34 cellular contexts compared by ENCODE assay signal in the genomic region with DNA sequence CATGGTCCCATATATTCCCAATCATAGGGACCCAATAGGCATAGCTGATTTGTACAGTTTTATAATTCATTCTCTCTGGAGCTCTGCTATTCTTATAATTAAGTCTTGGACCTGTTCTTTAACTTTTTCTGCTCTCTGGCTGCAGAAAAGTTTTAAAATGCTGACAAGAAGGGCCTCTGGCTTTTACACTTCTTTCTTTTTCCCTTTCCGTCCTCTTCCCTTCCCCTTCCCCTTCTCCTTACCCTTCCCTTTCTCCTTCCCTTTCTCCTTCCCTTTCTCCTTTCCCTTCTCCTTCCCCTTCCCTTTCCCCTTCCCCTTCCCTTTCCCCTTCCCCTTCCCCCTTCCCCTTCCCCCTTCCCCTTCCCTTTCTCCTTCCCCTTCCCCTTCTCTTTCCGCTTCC.
"Had no signal": no experiment of that assay in that cellular context is flagged by ENCODE, and none has a peak within 500 bp of the region (broad histone marks: within the 10 kb centered on the region; RNA-seq: fewer than 3 reads in every experiment).

No MANE protein-coding gene starts in this region.

- H3K27me3 ChIP-seq: MG63 had no signal

- DNase-seq: Karpas-422, Kasumi-1, MG63, MM.1S, MV-4-11, NCI-H1048, NCI-H1092, NCI-H1092 treated with DMSO at 0.1 percent for 48 hours, NCI-H1105, NCI-H1105 treated with DMSO at 0.1 percent for 48 hours, NCI-H1417, NCI-H1417 treated with DMSO at 0.1 percent for 48 hours, NCI-H1436, NCI-H1436 treated with DMSO at 0.1 percent for 48 hours, NCI-H146, NCI-H1694, NCI-H1694 treated with DMSO at 0.1 percent for 48 hours, NCI-H187, NCI-H187 treated with DMSO at 0.1 percent for 48 hours, NCI-H1930, NCI-H2029, NCI-H2029 treated with DMSO at 0.1 percent for 48 hours, NCI-H2081, NCI-H2081 treated with DMSO at 0.1 percent for 48 hours, NCI-H2107, NCI-H2171, NCI-H2171 treated with DMSO at 0.1 percent for 48 hours, NCI-H2227 treated with DMSO at 0.1 percent for 48 hours, NCI-H226, NCI-H345, NCI-H446, NCI-H446 treated with DMSO at 0.1 percent for 48 hours, NCI-H510A, NCI-H510A treated with DMSO at 0.1 percent for 48 hours had no signal

- H3K4me3 ChIP-seq: MG63 had no signal

- H3K9me3 ChIP-seq: MG63 had no signal

- H3K36me3 ChIP-seq: MG63 had no signal
